1 cellular context compared by ENCODE assay signal in the genomic region with DNA sequence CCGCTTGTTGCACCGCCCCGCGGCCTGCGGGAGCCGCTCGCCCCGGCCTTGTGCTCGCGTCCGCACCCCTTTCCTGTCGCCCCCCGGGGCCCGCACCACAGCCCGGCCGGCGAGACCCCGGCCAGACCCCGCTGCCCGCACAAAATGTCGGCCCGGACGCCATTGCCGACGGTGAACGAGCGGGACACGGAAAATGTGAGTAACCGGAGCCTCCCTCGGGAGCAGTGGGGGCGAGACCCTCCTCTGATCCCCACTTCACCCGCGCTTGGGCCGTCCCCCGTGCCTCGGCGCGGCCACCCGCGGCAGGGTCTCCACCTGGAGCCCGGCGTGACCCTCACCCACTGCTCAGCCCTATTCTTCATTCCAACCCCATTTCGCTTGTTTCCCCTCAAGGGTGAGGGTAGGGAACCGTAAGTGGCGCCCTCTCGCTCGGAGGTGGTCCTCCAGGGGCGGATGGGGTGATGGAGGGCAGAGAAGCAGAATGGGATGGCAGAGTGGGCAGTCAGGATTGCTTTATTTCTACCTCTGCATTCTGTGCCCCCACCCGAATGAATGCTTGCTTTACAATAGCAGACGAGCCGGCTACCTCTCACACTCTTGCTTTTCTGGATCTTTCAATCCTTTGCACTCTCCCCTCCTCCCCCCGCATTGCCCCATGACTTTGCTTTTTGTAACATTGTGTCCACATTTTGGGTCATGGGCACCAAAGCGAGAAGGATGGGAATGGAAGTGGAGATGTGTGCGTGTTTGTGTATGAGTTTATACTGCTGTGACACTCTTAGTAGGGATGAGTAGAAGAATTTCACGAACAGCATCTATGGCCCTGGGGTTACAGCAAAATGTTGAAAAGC.
TF ChIP-seq lines count a peak whose summit lies in the region.

No MANE protein-coding gene starts in this region.

TF ChIP-seq in GM12878, 131 proteins besides CTCF, POLR2A, EP300 and RAD21 (continued from another document):
- TF ChIP-seq, protein P1, sequence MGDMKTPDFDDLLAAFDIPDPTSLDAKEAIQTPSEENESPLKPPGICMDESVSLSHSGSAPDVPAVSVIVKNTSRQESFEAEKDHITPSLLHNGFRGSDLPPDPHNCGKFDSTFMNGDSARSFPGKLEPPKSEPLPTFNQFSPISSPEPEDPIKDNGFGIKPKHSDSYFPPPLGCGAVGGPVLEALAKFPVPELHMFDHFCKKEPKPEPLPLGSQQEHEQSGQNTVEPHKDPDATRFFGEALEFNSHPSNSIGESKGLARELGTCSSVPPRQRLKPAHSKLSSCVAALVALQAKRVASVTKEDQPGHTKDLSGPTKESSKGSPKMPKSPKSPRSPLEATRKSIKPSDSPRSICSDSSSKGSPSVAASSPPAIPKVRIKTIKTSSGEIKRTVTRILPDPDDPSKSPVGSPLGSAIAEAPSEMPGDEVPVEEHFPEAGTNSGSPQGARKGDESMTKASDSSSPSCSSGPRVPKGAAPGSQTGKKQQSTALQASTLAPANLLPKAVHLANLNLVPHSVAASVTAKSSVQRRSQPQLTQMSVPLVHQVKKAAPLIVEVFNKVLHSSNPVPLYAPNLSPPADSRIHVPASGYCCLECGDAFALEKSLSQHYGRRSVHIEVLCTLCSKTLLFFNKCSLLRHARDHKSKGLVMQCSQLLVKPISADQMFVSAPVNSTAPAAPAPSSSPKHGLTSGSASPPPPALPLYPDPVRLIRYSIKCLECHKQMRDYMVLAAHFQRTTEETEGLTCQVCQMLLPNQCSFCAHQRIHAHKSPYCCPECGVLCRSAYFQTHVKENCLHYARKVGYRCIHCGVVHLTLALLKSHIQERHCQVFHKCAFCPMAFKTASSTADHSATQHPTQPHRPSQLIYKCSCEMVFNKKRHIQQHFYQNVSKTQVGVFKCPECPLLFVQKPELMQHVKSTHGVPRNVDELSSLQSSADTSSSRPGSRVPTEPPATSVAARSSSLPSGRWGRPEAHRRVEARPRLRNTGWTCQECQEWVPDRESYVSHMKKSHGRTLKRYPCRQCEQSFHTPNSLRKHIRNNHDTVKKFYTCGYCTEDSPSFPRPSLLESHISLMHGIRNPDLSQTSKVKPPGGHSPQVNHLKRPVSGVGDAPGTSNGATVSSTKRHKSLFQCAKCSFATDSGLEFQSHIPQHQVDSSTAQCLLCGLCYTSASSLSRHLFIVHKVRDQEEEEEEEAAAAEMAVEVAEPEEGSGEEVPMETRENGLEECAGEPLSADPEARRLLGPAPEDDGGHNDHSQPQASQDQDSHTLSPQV (IDR thresholded peaks at IDR 0.05), result no peak
- peak; percentile 27; the same call in 1 of the 2 replicates for TF ChIP-seq YY1 (IDR thresholded peaks at IDR 0.05; ENCODE audit: low read depth, low read length)
- peak; percentile 62 for TF ChIP-seq SUZ12 (IDR thresholded peaks at IDR 0.05; ENCODE audit: unreplicated experiment)
